In the genomic region with DNA sequence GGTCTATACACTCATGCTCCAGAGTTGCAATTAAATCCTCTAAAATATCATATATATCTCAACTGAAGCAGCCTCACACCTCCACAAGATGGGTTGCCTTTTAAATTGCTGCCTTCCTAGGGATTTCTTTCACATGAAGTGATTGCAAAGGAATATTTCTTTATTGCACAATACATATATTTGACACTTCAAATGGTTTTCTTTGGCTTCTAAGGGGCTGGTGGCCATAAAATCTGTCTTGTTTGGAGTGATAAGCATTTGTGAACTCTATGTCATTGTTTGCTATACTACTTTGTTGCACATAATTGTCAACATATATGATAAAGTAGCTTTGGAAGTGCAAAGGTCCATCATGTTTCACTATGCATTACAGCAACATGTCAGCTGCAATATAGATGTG, we compare ENCODE assay signal across 17 cellular contexts.
A peak's percentile ranks its signal among the peaks of the same experiment; 100 is the strongest.
DNase-seq lines count a peak whose midpoint lies in the region; ATAC-seq, FAIRE-seq and TF ChIP-seq lines count a peak whose summit lies in the region.
"Had no signal": no experiment of that assay in that cellular context is flagged by ENCODE, and none has a peak within 500 bp of the region (broad histone marks: within the 10 kb centered on the region; RNA-seq: fewer than 3 reads in every experiment).

No MANE protein-coding gene starts in this region.

- ATAC-seq in HepG2 (no peak), right lobe of liver (no peak)

- CTCF ChIA-PET in HepG2 (lab: Yijun Ruan, JAX; ENCODE audit: low intra/inter-chr PET ratio, low total read pairs), result no interaction called here

- H3K4me1 Mint-ChIP-seq in immature natural killer cell, result no peaks in the 10 kb centered on the region
- H3K4me1 Mint-ChIP-seq: CD14-positive monocyte; CD4-positive, alpha-beta memory T cell; IgD-negative memory B cell had no signal

- H3K4me2 ChIP-seq in HepG2 (ENCODE audit: low read depth, low read length), result no peak overlapping the region
- no peak overlapping the region for H3K4me2 ChIP-seq in trophoblast cell (ENCODE audit: low read length)
- H3K4me2 ChIP-seq: BLaER1 had no signal

- DNase-seq in HepG2 (ENCODE audit: low spot score), result no peak
- DNase-seq in right lobe of liver, result no peak
- DNase-seq in NCI-H69 (lab: John Stamatoyannopoulos, UW), result peak; percentile 40
- DNase-seq in left kidney (ENCODE audit: low read depth, low spot score), result peak; percentile 12
- no peak for DNase-seq in NCI-H2029 (lab: John Stamatoyannopoulos, UW)
- DNase-seq in trophoblast cell, result no peak
- no peak for DNase-seq in immature natural killer cell
- DNase-seq: 8988T; Calu3; CD4-positive, alpha-beta memory T cell; DMS79 treated with DMSO at 0.1 percent for 48 hours; GF-D8; GOT3; H9 had no signal

- H3K14ac ChIP-seq in trophoblast cell (ENCODE audit: low read length), result no peak overlapping the region

- H3K4me1 ChIP-seq in HepG2 (ENCODE audit: insufficient read depth, low read length), result no peaks in the 10 kb centered on the region
- no peaks in the 10 kb centered on the region for H3K4me1 ChIP-seq in right lobe of liver
- no peaks in the 10 kb centered on the region for H3K4me1 ChIP-seq in trophoblast cell (ENCODE audit: control insufficient read depth in 1 of 2, insufficient read depth in 2 of 2, low read length in 2 of 2)
- H3K4me1 ChIP-seq: BLaER1 had no signal

- no peak overlapping the region for H4K12ac ChIP-seq in trophoblast cell (ENCODE audit: low read depth, low read length)

- no peak overlapping the region for H3K23ac ChIP-seq in trophoblast cell (ENCODE audit: low read length)

- peaks cover 2% of the 10 kb centered on the region for H3K79me1 ChIP-seq in trophoblast cell (ENCODE audit: low read length)

- H3K4ac ChIP-seq in trophoblast cell (ENCODE audit: low read depth, low read length), result no peak overlapping the region

- H3K9me3 ChIP-seq in HepG2 (ENCODE audit: low read length) (no peaks in the 10 kb centered on the region), right lobe of liver (no peaks in the 10 kb centered on the region), trophoblast cell (ENCODE audit: insufficient read depth, low read depth, low read length) (no peaks in the 10 kb centered on the region)
- H3K9me3 ChIP-seq: BLaER1 had no signal

- FAIRE-seq in HepG2 (lab: Jason Lieb, UNC), result no peak

- TF ChIP-seq CTCF in HepG2 (CRISPR knock-in tag; IDR thresholded peaks at IDR 0.05), result no peak
- no peak for TF ChIP-seq CTCF in right lobe of liver (IDR thresholded peaks at IDR 0.05)

- H3K4me3 Mint-ChIP-seq in immature natural killer cell, result no peak overlapping the region
- H3K4me3 Mint-ChIP-seq: CD14-positive monocyte; CD4-positive, alpha-beta memory T cell; H9; IgD-negative memory B cell had no signal

- H3K27ac Mint-ChIP-seq in immature natural killer cell, result no peak overlapping the region
- H3K27ac Mint-ChIP-seq: CD14-positive monocyte; CD4-positive, alpha-beta memory T cell; H9; IgD-negative memory B cell had no signal

- H3K36me3 ChIP-seq in HepG2 (replicated peaks in 1 of 2; ENCODE audit: control insufficient read depth in 1 of 2, insufficient read depth in 2 of 2, low read length in 2 of 2) (no peaks in the 10 kb centered on the region), right lobe of liver (no peaks in the 10 kb centered on the region), trophoblast cell (ENCODE audit: control insufficient read depth in 1 of 2, insufficient read depth in 2 of 2, low read length in 2 of 2) (no peaks in the 10 kb centered on the region)
- H3K36me3 ChIP-seq: BLaER1 had no signal

- H3K36me3 Mint-ChIP-seq in immature natural killer cell, result no peaks in the 10 kb centered on the region
- H3K36me3 Mint-ChIP-seq: CD14-positive monocyte; CD4-positive, alpha-beta memory T cell; IgD-negative memory B cell had no signal

- H3K27ac ChIP-seq in HepG2 (ENCODE audit: extremely low read length, insufficient read depth, low read length), result no peak overlapping the region
- no peak overlapping the region for H3K27ac ChIP-seq in right lobe of liver
- H3K27ac ChIP-seq in trophoblast cell (ENCODE audit: low read depth, low read length), result no peak overlapping the region
- H3K27ac ChIP-seq: BLaER1 had no signal

- no peak overlapping the region for H4K91ac ChIP-seq in trophoblast cell (ENCODE audit: low read depth, low read length)

- H4K20me1 ChIP-seq in HepG2 (ENCODE audit: insufficient read depth, low read length), result no peaks in the 10 kb centered on the region
- H4K20me1 ChIP-seq: BLaER1 had no signal

- TF ChIP-seq RAD21 in HepG2 (CRISPR knock-in tag; IDR thresholded peaks at IDR 0.05), result no peak

- TF ChIP-seq POLR2A in HepG2 (IDR thresholded peaks at IDR 0.05; ENCODE audit: insufficient read depth in 1 of 2, low read depth in 2 of 2, low read length in 2 of 2), result no peak
- no peak for TF ChIP-seq POLR2A in right lobe of liver (IDR thresholded peaks at IDR 0.05)

- no peak overlapping the region for H3K9ac ChIP-seq in HepG2 (ENCODE audit: insufficient read depth, low read depth, low read length)
- no peak overlapping the region for H3K9ac ChIP-seq in trophoblast cell (ENCODE audit: low read length)
- H3K9ac ChIP-seq: BLaER1 had no signal

- H3K79me2 ChIP-seq in HepG2 (ENCODE audit: insufficient read depth, low read length), result no peaks in the 10 kb centered on the region
- no peaks in the 10 kb centered on the region for H3K79me2 ChIP-seq in trophoblast cell (ENCODE audit: control insufficient read depth, insufficient read depth, low read length, poor library complexity)

- no peak overlapping the region for H4K8ac ChIP-seq in trophoblast cell (ENCODE audit: low read depth, low read length)

- H2AFZ ChIP-seq in HepG2 (ENCODE audit: low read length) (no peak overlapping the region), trophoblast cell (ENCODE audit: insufficient read depth, low read length, poor library complexity) (no peak overlapping the region)

- no peak overlapping the region for H2BK120ac ChIP-seq in trophoblast cell (ENCODE audit: insufficient read depth, low read length, poor library complexity)

- H2BK12ac ChIP-seq in trophoblast cell (ENCODE audit: low read length), result no peak overlapping the region

- TF ChIP-seq EP300 in HepG2 (IDR thresholded peaks at IDR 0.05; ENCODE audit: low read depth in 2 of 2, low read length in 2 of 2), result no peak
- TF ChIP-seq EP300 in HepG2 (CRISPR knock-in tag; IDR thresholded peaks at IDR 0.05; ENCODE audit: borderline replicate concordance), result no peak

- H3K4me3 ChIP-seq in HepG2 (replicated peaks in 1 of 3; ENCODE audit: insufficient read depth in 1 of 3, low read depth in 2 of 3, low read length in 3 of 3), result no peak overlapping the region
- no peak overlapping the region for H3K4me3 ChIP-seq in right lobe of liver
- no peak overlapping the region for H3K4me3 ChIP-seq in trophoblast cell (ENCODE audit: low read depth, low read length)
- H3K4me3 ChIP-seq: BLaER1 had no signal

- H3K27me3 Mint-ChIP-seq in immature natural killer cell (ENCODE audit: low read depth in 3 of 3), result peaks cover 0 to 2% (median 1%) of the 10 kb centered on the region in 3 donors
- H3K27me3 Mint-ChIP-seq: CD4-positive, alpha-beta memory T cell; IgD-negative memory B cell had no signal

- BruUV-seq in HepG2 (replicated peaks; lab: Mats Ljungman, UMichigan), result no TSS peak

- H3K9me3 Mint-ChIP-seq in immature natural killer cell, result peaks cover 0 to 24% (median 7%) of the 10 kb centered on the region in 6 donors
- H3K9me3 Mint-ChIP-seq: H9 had no signal

- H2AK5ac ChIP-seq in trophoblast cell (ENCODE audit: low read length), result no peak overlapping the region

- H2BK5ac ChIP-seq in trophoblast cell (ENCODE audit: low read depth, low read length, poor library complexity), result no peak overlapping the region

- no peak overlapping the region for H3K18ac ChIP-seq in trophoblast cell (ENCODE audit: low read length)

- intact Hi-C loops in HepG2 (cut with micrococcal nuclease; ENCODE audit: unreplicated experiment), result no loop called here
- intact Hi-C loops in right lobe of liver (cut with DNase I), result no loop called here

- POLR2A ChIA-PET in HepG2 (lab: Yijun Ruan, JAX), result no interaction called here

- H3K27me3 ChIP-seq in HepG2 (ENCODE audit: control insufficient read depth in 1 of 2, insufficient read depth in 2 of 2, low read length in 2 of 2) (no peaks in the 10 kb centered on the region), right lobe of liver (no peaks in the 10 kb centered on the region), trophoblast cell (ENCODE audit: insufficient read depth, low read length) (no peaks in the 10 kb centered on the region)
- H3K27me3 ChIP-seq: BLaER1 had no signal

- in situ Hi-C loops in HepG2 (cut with HindIII; ENCODE audit: extremely low pct_ligation_motif_present, low pct_unique_long_range_greater_than_20kb), result no loop called here

TF ChIP-seq in HepG2, 621 proteins besides CTCF, POLR2A, EP300 and RAD21:
- peak; percentile 68 for TF ChIP-seq CEBPB (IDR thresholded peaks at IDR 0.05; ENCODE audit: borderline replicate concordance, low read depth, low read length)
- TF ChIP-seq FIP1L1 (IDR thresholded peaks at IDR 0.05; ENCODE audit: borderline replicate concordance, insufficient read depth, low read depth, low read length), result no peak
TF ChIP-seq in HepG2: peak in this region for 1.

Comparison
In these comparisons a context has a peak if more than half of its experiments do, and no peak if none do; other contexts are left out.
1. DNase-seq: peak in NCI-H69 (single experiment) and left kidney (single experiment); none in HepG2 (single experiment), right lobe of liver (0 of 3), NCI-H2029 (single experiment), trophoblast cell (0 of 2) and immature natural killer cell (0 of 3).